8 cellular contexts compared by ENCODE assay signal in genomic region chr10:90871279-90871760, GRCh38. TPM values are rescaled to one million over a fixed set of nuclear protein-coding genes. Genes with fewer than 3 reads are reported as not detected.
DNase-seq lines count a peak whose midpoint lies in the region; FAIRE-seq and TF ChIP-seq lines count a peak whose summit lies in the region.
"Had no signal": no experiment of that assay in that cellular context is flagged by ENCODE, and none has a peak within 500 bp of the region (broad histone marks: within the 10 kb centered on the region; RNA-seq: fewer than 3 reads in every experiment).

No MANE protein-coding gene starts in this region.

- H3K27me3 Mint-ChIP-seq in T-helper 2 cell treated with Interferon-gamma antibody and Interleukin-4, amounts not matched to agents 5 μg/mL and 100 μg/mL, for 36 hours (ENCODE audit: low read depth), result peaks cover 25% of the 10 kb centered on the region

- no peak for TF ChIP-seq POLR2A in GM12891 (IDR thresholded peaks at IDR 0.05; ENCODE audit: low read depth, low read length)

- peaks cover 6% of the 10 kb centered on the region for H3K27me3 ChIP-seq in Loucy (ENCODE audit: insufficient read depth, low read length, poor library complexity, severe bottlenecking)
- H3K27me3 ChIP-seq in keratinocyte (ENCODE audit: control insufficient read depth, extremely low read depth, insufficient read depth, low read length), result no peaks in the 10 kb centered on the region
- no peaks in the 10 kb centered on the region for H3K27me3 ChIP-seq in smooth muscle cell (ENCODE audit: low read depth)

- peaks cover 34% of the 10 kb centered on the region for H3K79me2 ChIP-seq in Loucy (ENCODE audit: insufficient read depth, low read length)
- H3K79me2 ChIP-seq in keratinocyte (ENCODE audit: control insufficient read depth, insufficient read depth, low read length), result peaks cover 29% of the 10 kb centered on the region
- H3K79me2 ChIP-seq in smooth muscle cell (ENCODE audit: low read depth), result peaks cover 23% of the 10 kb centered on the region

- H3K4me1 Mint-ChIP-seq in T-helper 2 cell treated with Interferon-gamma antibody and Interleukin-4, amounts not matched to agents 5 μg/mL and 100 μg/mL, for 36 hours (ENCODE audit: low read depth), result peaks cover 25% of the 10 kb centered on the region

- dilution Hi-C loops in keratinocyte (cut with MboI; ENCODE audit: extremely low pct_ligation_motif_present, low sequenced_read_pairs), result no loop called here

- H3K9me3 ChIP-seq in HEK293 (ENCODE audit: control insufficient read depth, insufficient read depth, low read depth, low read length) (peaks cover 3% of the 10 kb centered on the region), Loucy (ENCODE audit: insufficient read depth, low read depth, low read length) (no peaks in the 10 kb centered on the region), keratinocyte (ENCODE audit: control insufficient read depth, low read depth, low read length) (no peaks in the 10 kb centered on the region), smooth muscle cell (replicated peaks; ENCODE audit: low read depth) (no peaks in the 10 kb centered on the region)

- peaks cover 9% of the 10 kb centered on the region for H3K9me3 Mint-ChIP-seq in T-helper 2 cell treated with Interferon-gamma antibody and Interleukin-4, amounts not matched to agents 5 μg/mL and 100 μg/mL, for 36 hours

- peaks cover 7% of the 10 kb centered on the region for H3K36me3 Mint-ChIP-seq in T-helper 2 cell treated with Interferon-gamma antibody and Interleukin-4, amounts not matched to agents 5 μg/mL and 100 μg/mL, for 36 hours (ENCODE audit: low read depth)

- peak overlapping the region; percentile 71 for H3K4me3 ChIP-seq in HEK293 (ENCODE audit: low read depth, low read length)
- H3K4me3 ChIP-seq in Loucy (ENCODE audit: low read length, poor library complexity, severe bottlenecking), result peak overlapping the region; percentile 87
- H3K4me3 ChIP-seq in keratinocyte (ENCODE audit: control insufficient read depth in 2 of 3, extremely low read depth in 1 of 3, insufficient read depth in 2 of 3, low read depth in 1 of 3, low read length in 3 of 3), result peak overlapping the region; percentile 70 to 93 (median 86)
- H3K4me3 ChIP-seq in smooth muscle cell, result peak overlapping the region; percentile 89

- peak overlapping the region; percentile 98 for H2AFZ ChIP-seq in Loucy (ENCODE audit: low read length)
- H2AFZ ChIP-seq in keratinocyte (ENCODE audit: control insufficient read depth, low read length), result peak overlapping the region; percentile 44
- peak overlapping the region; percentile 100 for H2AFZ ChIP-seq in smooth muscle cell (ENCODE audit: low read depth)

- no peaks in the 10 kb centered on the region for H3K9me2 ChIP-seq in Loucy (replicated peaks; ENCODE audit: low read depth, low read length)

- H3K36me3 ChIP-seq in HEK293 (ENCODE audit: control insufficient read depth in 2 of 2, insufficient read depth in 1 of 2, low read length in 2 of 2) (peaks cover 16% of the 10 kb centered on the region in 2 experiments; a peak in 2 of 3 replicates), Loucy (ENCODE audit: insufficient read depth, low read length) (peaks cover 9% of the 10 kb centered on the region; the same call in 1 of the 2 replicates), keratinocyte (ENCODE audit: control insufficient read depth in 2 of 2, extremely low read depth in 1 of 2, insufficient read depth in 2 of 2, low read length in 2 of 2) (no peaks in the 10 kb centered on the region), smooth muscle cell (ENCODE audit: low read depth) (no peaks in the 10 kb centered on the region)

- peak; percentile 90 for FAIRE-seq in GM12891 (lab: Jason Lieb, UNC)
- peak; percentile 95 for FAIRE-seq in keratinocyte (lab: Jason Lieb, UNC)

- H3K9ac ChIP-seq in Loucy (ENCODE audit: low read depth, low read length, poor library complexity, severe bottlenecking), result peak overlapping the region; percentile 83
- H3K9ac ChIP-seq in keratinocyte (ENCODE audit: control insufficient read depth, extremely low read depth, insufficient read depth, low read length), result peak overlapping the region; percentile 87
- H3K9ac ChIP-seq in smooth muscle cell (ENCODE audit: low read depth), result peak overlapping the region; percentile 82

- peak overlapping the region; percentile 90 for H3K27ac Mint-ChIP-seq in T-helper 2 cell treated with Interferon-gamma antibody and Interleukin-4, amounts not matched to agents 5 μg/mL and 100 μg/mL, for 36 hours

- POLR2A ChIA-PET in HEK293 (lab: Yijun Ruan, JAX), result interaction anchor here (0.9 to 1.1 kb wide), 2 partner anchors 9 to 344 kb away, joined by 3 to 4 read pairs; no protein-coding TSS in a partner anchor

- 1% methylated on average over 14 of the region's 14 CpGs for WGBS in smooth muscle cell (ENCODE audit: low lambda C conversion rate)

- no peak for DNase-seq in GM12891 (ENCODE audit: insufficient read length, low spot score)
- peak; percentile 39 for DNase-seq in T-helper 2 cell treated with Interferon-gamma antibody and Interleukin-4, amounts not matched to agents 5 μg/mL and 100 μg/mL, for 36 hours (ENCODE audit: low spot score)
- peak; percentile 53 for DNase-seq in cerebellum (ENCODE audit: low spot score)
- DNase-seq in keratinocyte (ENCODE audit: low read depth, low spot score), result no peak
- DNase-seq in smooth muscle cell (lab: John Stamatoyannopoulos, UW; ENCODE audit: unreplicated experiment), result no peak

- H4K20me1 ChIP-seq in Loucy (ENCODE audit: insufficient read depth, low read length, poor library complexity, severe bottlenecking), result peaks cover 13% of the 10 kb centered on the region
- no peaks in the 10 kb centered on the region for H4K20me1 ChIP-seq in keratinocyte (ENCODE audit: control insufficient read depth, extremely low read depth, insufficient read depth, low read length)
- H4K20me1 ChIP-seq in smooth muscle cell (ENCODE audit: low read depth), result no peaks in the 10 kb centered on the region

- H3K4me2 ChIP-seq in Loucy (ENCODE audit: low read depth, low read length, poor library complexity, severe bottlenecking), result peak overlapping the region; percentile 87
- H3K4me2 ChIP-seq in keratinocyte (ENCODE audit: control insufficient read depth, extremely low read depth, insufficient read depth, low read depth, low read length), result peak overlapping the region; percentile 54
- peak overlapping the region; percentile 100 for H3K4me2 ChIP-seq in smooth muscle cell

- CTCF ChIA-PET in HEK293 (lab: Yijun Ruan, JAX), result interaction anchor here (0.6 to 2.0 kb wide), 13 partner anchors 9 to 1856 kb away, joined by 3 to 7 read pairs (median 3); partner anchors contain the start of gene HTR7

- H3K4me3 Mint-ChIP-seq in T-helper 2 cell treated with Interferon-gamma antibody and Interleukin-4, amounts not matched to agents 5 μg/mL and 100 μg/mL, for 36 hours, result peak overlapping the region; percentile 100

- no peaks in the 10 kb centered on the region for H3K9me1 ChIP-seq in keratinocyte (ENCODE audit: control insufficient read depth, extremely low read depth, insufficient read depth, low read length)

- peak; percentile 47; the same call in 1 of the 2 replicates for TF ChIP-seq CTCF in HEK293 (tag by site-specific recombination; IDR thresholded peaks at IDR 0.05)
- peak; percentile 40 for TF ChIP-seq CTCF in Loucy (conservative IDR thresholded peaks at IDR 0.05; ENCODE audit: low read length)
- TF ChIP-seq CTCF in keratinocyte (optimal IDR thresholded peaks at IDR 0.05 in 1 of 3, IDR thresholded peaks at IDR 0.05 in 1 of 3, conservative IDR thresholded peaks at IDR 0.05 in 1 of 3; ENCODE audit: extremely low read depth in 1 of 3, insufficient read depth in 2 of 3, low read length in 3 of 3), result peak; percentile 54 to 66 (median 54)
- TF ChIP-seq CTCF in smooth muscle cell (IDR thresholded peaks at IDR 0.05; ENCODE audit: borderline replicate concordance, insufficient read depth, poor library complexity, severe bottlenecking), result peak; percentile 50

- H3K4me1 ChIP-seq in HEK293 (ENCODE audit: control insufficient read depth, insufficient read depth, low read length) (peaks cover 9% of the 10 kb centered on the region), Loucy (ENCODE audit: insufficient read depth, low read length, poor library complexity, severe bottlenecking) (peaks cover 29% of the 10 kb centered on the region), keratinocyte (ENCODE audit: control insufficient read depth, extremely low read depth, insufficient read depth, low read length) (peaks cover 11% of the 10 kb centered on the region), smooth muscle cell (ENCODE audit: low read depth) (peaks cover 9% of the 10 kb centered on the region)

- H3K27ac ChIP-seq in HEK293 (ENCODE audit: extremely low read depth, low read depth, low read length) (peak overlapping the region; percentile 71; the same call in 1 of the 2 replicates), keratinocyte (ENCODE audit: control insufficient read depth, insufficient read depth, low read length) (peak overlapping the region; percentile 84), smooth muscle cell (ENCODE audit: low read depth) (peak overlapping the region; percentile 33)

- H3F3A ChIP-seq in Loucy (ENCODE audit: low read depth) (no peaks in the 10 kb centered on the region), smooth muscle cell (ENCODE audit: low read depth) (no peaks in the 10 kb centered on the region)

RNA-seq across cellular contexts. Expression of gene RPP30, which starts 0.5 kb away (rescaled TPM):
- 44.7 TPM for polyA plus RNA-seq in GM12891 (2012; ENCODE audit: low read depth, missing spikeins)
- total RNA-seq in cerebellum (51.4 TPM), smooth muscle cell (46.0 and 73.0 TPM in 2 replicates)
- polyA plus RNA-seq in keratinocyte (26.4 to 48.6 TPM (median 34.2 TPM) in 3 replicates), smooth muscle cell (48.2 and 56.9 TPM in 2 replicates)
- polyA plus RNA-seq in keratinocyte (2011; ENCODE audit: low read depth), result 8.2 TPM
- polyA plus RNA-seq in keratinocyte (2011; cell fraction: cytosol; rRNA removed), result 23.0 and 35.5 TPM in 2 replicates
- polyA plus RNA-seq in keratinocyte (2011; cell fraction: nucleus; rRNA removed), result 22.6 and 27.2 TPM in 2 replicates
- polyA plus RNA-seq in keratinocyte (2012; ENCODE audit: low replicate concordance), result 39.2 and 41.6 TPM in 2 replicates
- polyA minus RNA-seq in keratinocyte, result 6.5 to 45.7 TPM (median 22.4 TPM) in 3 replicates
- polyA minus RNA-seq in keratinocyte (2011; cell fraction: cytosol; rRNA and poly(A)+ RNA removed), result 20.9 TPM
- 14.4 and 20.7 TPM in 2 replicates for polyA minus RNA-seq in keratinocyte (2011; cell fraction: nucleus; rRNA and poly(A)+ RNA removed)

RNA-seq across cellular contexts. Expression of gene HTR7, which starts 13.5 kb away (rescaled TPM):
- polyA plus RNA-seq in GM12891 (2012; ENCODE audit: low read depth, missing spikeins), result not detected
- total RNA-seq in cerebellum, result 2.2 TPM
- 9.0 to 12.7 TPM (median 12.2 TPM) in 3 replicates for polyA plus RNA-seq in keratinocyte
- 5.1 TPM for polyA plus RNA-seq in keratinocyte (2011; ENCODE audit: low read depth)
- 8.5 and 11.4 TPM in 2 replicates for polyA plus RNA-seq in keratinocyte (2011; cell fraction: cytosol; rRNA removed)
- 11.7 and 12.2 TPM in 2 replicates for polyA plus RNA-seq in keratinocyte (2011; cell fraction: nucleus; rRNA removed)
- polyA plus RNA-seq in keratinocyte (2012; ENCODE audit: low replicate concordance), result 6.4 and 10.8 TPM in 2 replicates
- polyA minus RNA-seq in keratinocyte, result 11.2 to 20.1 TPM (median 17.2 TPM) in 3 replicates
- 9.4 TPM for polyA minus RNA-seq in keratinocyte (2011; cell fraction: cytosol; rRNA and poly(A)+ RNA removed)
- 19.1 and 29.4 TPM in 2 replicates for polyA minus RNA-seq in keratinocyte (2011; cell fraction: nucleus; rRNA and poly(A)+ RNA removed)
- 10.7 and 12.5 TPM in 2 replicates for total RNA-seq in smooth muscle cell
- 3.7 and 9.6 TPM in 2 replicates for polyA plus RNA-seq in smooth muscle cell

RNA-seq across cellular contexts. Expression of gene ANKRD1, which starts 49.6 kb away (rescaled TPM):
- not detected for polyA plus RNA-seq in GM12891 (2012; ENCODE audit: low read depth, missing spikeins)
- total RNA-seq in cerebellum, result not detected
- 0.06 to 0.07 TPM (median 0.07 TPM) in 3 replicates for polyA plus RNA-seq in keratinocyte
- 21.0 TPM for polyA plus RNA-seq in keratinocyte (2011; ENCODE audit: low read depth)
- polyA plus RNA-seq in keratinocyte (2011; cell fraction: cytosol; rRNA removed), result 0.05 and 0.14 TPM in 2 replicates
- polyA plus RNA-seq in keratinocyte (2011; cell fraction: nucleus; rRNA removed), result 0.20 and 0.33 TPM in 2 replicates
- 0.19 and 5.9 TPM in 2 replicates for polyA plus RNA-seq in keratinocyte (2012; ENCODE audit: low replicate concordance)
- polyA minus RNA-seq in keratinocyte, result not detected in 3 replicates
- polyA minus RNA-seq in keratinocyte (2011; cell fraction: cytosol; rRNA and poly(A)+ RNA removed), result not detected
- not detected in 2 replicates for polyA minus RNA-seq in keratinocyte (2011; cell fraction: nucleus; rRNA and poly(A)+ RNA removed)
- total RNA-seq in smooth muscle cell, result 150 and 169 TPM in 2 replicates
- polyA plus RNA-seq in smooth muscle cell, result 20.0 and 50.9 TPM in 2 replicates
- total RNA-seq: subcutaneous adipose tissue had no signal

Comparison
In these comparisons a context has a peak if more than half of its experiments do, and no peak if none do; other contexts are left out.
1. DNase-seq: peak in T-helper 2 cell treated with Interferon-gamma antibody and Interleukin-4, amounts not matched to agents 5 μg/mL and 100 μg/mL, for 36 hours (single experiment) and cerebellum (single experiment); none in GM12891 (single experiment), keratinocyte (single experiment) and smooth muscle cell (single experiment).
2. H3K27ac ChIP-seq: peak in every context shown above with its lines; median percentile 84 in keratinocyte; 71 in HEK293; 33 in smooth muscle cell.
3. H2AFZ ChIP-seq: peak in every context shown above with its lines; median percentile 100 in smooth muscle cell; 98 in Loucy; 44 in keratinocyte.
4. RNA of gene ANKRD1, which starts 49.6 kb away (total RNA-seq): 150 to 169 TPM in smooth muscle cell; not detected in cerebellum (single experiment); every median in the first group is over 100 times any median in the second.
5. Peak in every context shown above with its lines, with median percentiles within 50 percentile points of each other: H3K4me3 ChIP-seq, CTCF ChIP-seq, H3K4me2 ChIP-seq and H3K9ac ChIP-seq.